In genomic region chr5:103120607-103121200, GRCh38 we compare ENCODE assay signal across 8 cellular contexts. TPM values are rescaled to one million over a fixed set of nuclear protein-coding genes. Genes with fewer than 3 reads are reported as not detected.
DNase-seq lines count a peak whose midpoint lies in the region; ATAC-seq, FAIRE-seq and TF ChIP-seq lines count a peak whose summit lies in the region.

No MANE protein-coding gene starts in this region.

- POLR2A ChIA-PET in GM12878 (lab: Charles Lee) = interaction anchor here (0.5 to 1.7 kb wide), 9 partner anchors 8 to 365 kb away, joined by 3 to 8 read pairs (median 3); partner anchors contain the start of gene PAM

- in situ Hi-C loops in GM12878 (cut with MboI) = loop anchor here (10.0 kb wide), 1 partner anchor 366 kb away; the partner anchor contains the start of gene PAM

- intact Hi-C loops in GM12878 (cut with micrococcal nuclease; ENCODE audit: unreplicated experiment) = loop anchor here (5.0 kb wide), 1 partner anchor 363 kb away; the partner anchor contains the start of gene PAM

- dilution Hi-C loops in keratinocyte (cut with MboI; ENCODE audit: extremely low pct_ligation_motif_present, low sequenced_read_pairs) = no loop called here

- H3K4me3 Mint-ChIP-seq in activated T-cell treated with anti-CD3 and anti-CD28 coated beads, Interleukin-2, amount 50 U/mL, for 4 hours = peak overlapping the region; percentile 98
- peak overlapping the region; percentile 96 to 98 for H3K4me3 Mint-ChIP-seq in stimulated activated naive B cell treated with anti-CD40 and anti-IgM and Interleukin-4, amounts not matched to agents 10 μg/mL and 1 μg/mL and 100 μg/mL, for 72 hours

- H2AFZ ChIP-seq in GM12878 (ENCODE audit: control insufficient read depth, low read depth, low read length) (peak overlapping the region; percentile 96), keratinocyte (ENCODE audit: control insufficient read depth, low read length) (peak overlapping the region; percentile 99)

- no peaks in the 10 kb centered on the region for H3K9me1 ChIP-seq in keratinocyte (ENCODE audit: control insufficient read depth, extremely low read depth, insufficient read depth, low read length)

- RAD21 ChIA-PET in GM12878 (lab: Charles Lee; ENCODE audit: unreplicated experiment) = interaction anchor here (1.1 to 1.4 kb wide), 6 partner anchors 12 to 365 kb away, joined by 3 to 7 read pairs (median 4); partner anchors contain the start of gene PAM

- TF ChIP-seq EP300 in GM12878 (IDR thresholded peaks at IDR 0.05; ENCODE audit: borderline replicate concordance in 1 of 2, control insufficient read depth in 1 of 2, low read depth in 2 of 2, low read length in 2 of 2) = no peak

- H3K27me3 Mint-ChIP-seq in activated T-cell treated with anti-CD3 and anti-CD28 coated beads, Interleukin-2, amount 50 U/mL, for 4 hours (ENCODE audit: low read depth) = no peaks in the 10 kb centered on the region
- no peaks in the 10 kb centered on the region for H3K27me3 Mint-ChIP-seq in stimulated activated naive B cell treated with anti-CD40 and anti-IgM and Interleukin-4, amounts not matched to agents 10 μg/mL and 1 μg/mL and 100 μg/mL, for 72 hours

- CTCF ChIA-PET in GM12878 (lab: Yijun Ruan, JAX) = interaction anchor here (0.6 to 2.6 kb wide), 6 partner anchors 12 to 360 kb away, joined by 3 to 14 read pairs (median 4); no protein-coding TSS in a partner anchor

- H3K9me3 ChIP-seq in GM12878 (replicated peaks; ENCODE audit: control insufficient read depth, insufficient read depth, low read length) (no peaks in the 10 kb centered on the region; the same call in 2 of the 3 replicates), keratinocyte (ENCODE audit: control insufficient read depth, low read depth, low read length) (no peaks in the 10 kb centered on the region)

- SMC1A ChIA-PET in GM12878 (lab: Charles Lee; ENCODE audit: uncharacterized antibody, unreplicated experiment) = interaction anchor here (0.9 to 2.2 kb wide), 11 partner anchors 11 to 364 kb away, joined by 3 to 12 read pairs (median 5); no protein-coding TSS in a partner anchor

- peak overlapping the region; percentile 61 for H3K4me2 ChIP-seq in GM12878 (ENCODE audit: control insufficient read depth, insufficient read depth)
- H3K4me2 ChIP-seq in keratinocyte (ENCODE audit: control insufficient read depth, extremely low read depth, insufficient read depth, low read depth, low read length) = peak overlapping the region; percentile 89

- no peaks in the 10 kb centered on the region for H3K27me3 ChIP-seq in GM12878 (replicated peaks in 1 of 2; ENCODE audit: control insufficient read depth in 2 of 2, insufficient read depth in 2 of 2, low read length in 1 of 2)
- H3K27me3 ChIP-seq in keratinocyte (ENCODE audit: control insufficient read depth, extremely low read depth, insufficient read depth, low read length) = no peaks in the 10 kb centered on the region

- H3K9me3 Mint-ChIP-seq in activated T-cell treated with anti-CD3 and anti-CD28 coated beads, Interleukin-2, amount 50 U/mL, for 4 hours = no peaks in the 10 kb centered on the region
- no peaks in the 10 kb centered on the region for H3K9me3 Mint-ChIP-seq in stimulated activated naive B cell treated with anti-CD40 and anti-IgM and Interleukin-4, amounts not matched to agents 10 μg/mL and 1 μg/mL and 100 μg/mL, for 72 hours

- no peaks in the 10 kb centered on the region for H3K4me1 ChIP-seq in GM12878 (ENCODE audit: control insufficient read depth, insufficient read depth, low read length)
- H3K4me1 ChIP-seq in keratinocyte (ENCODE audit: control insufficient read depth, extremely low read depth, insufficient read depth, low read length) = peaks cover 5% of the 10 kb centered on the region

- H3K36me3 ChIP-seq in GM12878 (ENCODE audit: control insufficient read depth in 2 of 2, insufficient read depth in 2 of 2, low read length in 1 of 2) = no peaks in the 10 kb centered on the region
- no peaks in the 10 kb centered on the region for H3K36me3 ChIP-seq in keratinocyte (ENCODE audit: control insufficient read depth in 2 of 2, extremely low read depth in 1 of 2, insufficient read depth in 2 of 2, low read length in 2 of 2)

- BruUV-seq in GM12878 (replicated peaks; lab: Mats Ljungman, UMichigan) = no TSS peak

- no peaks in the 10 kb centered on the region for H4K20me1 ChIP-seq in GM12878 (ENCODE audit: control insufficient read depth, insufficient read depth)
- no peaks in the 10 kb centered on the region for H4K20me1 ChIP-seq in keratinocyte (ENCODE audit: control insufficient read depth, extremely low read depth, insufficient read depth, low read length)

- H3K79me2 ChIP-seq in GM12878 (ENCODE audit: control insufficient read depth, insufficient read depth, low read length) = peaks cover 70% of the 10 kb centered on the region
- H3K79me2 ChIP-seq in keratinocyte (ENCODE audit: control insufficient read depth, insufficient read depth, low read length) = peaks cover 45% of the 10 kb centered on the region

- H3K27ac ChIP-seq in GM12878 (ENCODE audit: control insufficient read depth, insufficient read depth) (peak overlapping the region; percentile 97), keratinocyte (ENCODE audit: control insufficient read depth, insufficient read depth, low read length) (peak overlapping the region; percentile 99)

- TF ChIP-seq POLR2A in NB4 (IDR thresholded peaks at IDR 0.05; ENCODE audit: extremely low read depth, insufficient read length) (no peak), GM12878 (IDR thresholded peaks at IDR 0.05; ENCODE audit: low read depth, low read length) (no peak)

- FAIRE-seq in GM12878 (lab: Jason Lieb, UNC) (no peak), keratinocyte (lab: Jason Lieb, UNC) (no peak)

- peaks cover 51% of the 10 kb centered on the region for H3K4me1 Mint-ChIP-seq in activated T-cell treated with anti-CD3 and anti-CD28 coated beads, Interleukin-2, amount 50 U/mL, for 4 hours (ENCODE audit: low read depth)
- peaks cover 17 to 38% of the 10 kb centered on the region in 2 donors for H3K4me1 Mint-ChIP-seq in stimulated activated naive B cell treated with anti-CD40 and anti-IgM and Interleukin-4, amounts not matched to agents 10 μg/mL and 1 μg/mL and 100 μg/mL, for 72 hours

- 9% methylated on average over 17 of the region's 17 CpGs for WGBS in GM12878 (ENCODE audit: insufficient coverage, insufficient replicate concordance, low lambda C conversion rate, missing lambda C conversion rate)

- TF ChIP-seq RAD21 in GM12878 (IDR thresholded peaks at IDR 0.05; ENCODE audit: insufficient read depth, low read depth, low read length) = no peak

- H3K27ac Mint-ChIP-seq in stimulated activated naive B cell treated with anti-CD40 and anti-IgM and Interleukin-4, amounts not matched to agents 10 μg/mL and 1 μg/mL and 100 μg/mL, for 72 hours = peak overlapping the region; percentile 99

- H3K9ac ChIP-seq in GM12878 (ENCODE audit: control insufficient read depth, insufficient read depth, low read length) (peak overlapping the region; percentile 92), keratinocyte (ENCODE audit: control insufficient read depth, extremely low read depth, insufficient read depth, low read length) (peak overlapping the region; percentile 96)

- H3K36me3 Mint-ChIP-seq in activated T-cell treated with anti-CD3 and anti-CD28 coated beads, Interleukin-2, amount 50 U/mL, for 4 hours (ENCODE audit: insufficient read depth) = peaks cover 2% of the 10 kb centered on the region
- H3K36me3 Mint-ChIP-seq in stimulated activated naive B cell treated with anti-CD40 and anti-IgM and Interleukin-4, amounts not matched to agents 10 μg/mL and 1 μg/mL and 100 μg/mL, for 72 hours = peaks cover 8 to 16% of the 10 kb centered on the region in 2 donors

- TF ChIP-seq CTCF in NB4 (IDR thresholded peaks at IDR 0.05; ENCODE audit: low read depth, low read length) (no peak), GM12878 (IDR thresholded peaks at IDR 0.05 in 2 of 3, conservative IDR thresholded peaks at IDR 0.05 in 1 of 3; ENCODE audit: control insufficient read depth in 2 of 3, extremely low read depth in 1 of 3, insufficient read depth in 1 of 3, low read depth in 3 of 3, low read length in 3 of 3) (no peak), keratinocyte (optimal IDR thresholded peaks at IDR 0.05 in 1 of 3, IDR thresholded peaks at IDR 0.05 in 1 of 3, conservative IDR thresholded peaks at IDR 0.05 in 1 of 3; ENCODE audit: extremely low read depth in 1 of 3, insufficient read depth in 2 of 3, low read length in 3 of 3) (no peak)

- no peak for ATAC-seq in activated T-cell treated with anti-CD3 and anti-CD28 coated beads, Interleukin-2, amount 50 U/mL, for 4 hours
- peak; percentile 27 for ATAC-seq in GM12878
- ATAC-seq in stimulated activated naive B cell treated with anti-CD40 and anti-IgM and Interleukin-4, amounts not matched to agents 10 μg/mL and 1 μg/mL and 100 μg/mL, for 72 hours (replicated peaks) = peak; percentile 3

- peak overlapping the region; percentile 99 for H3K4me3 ChIP-seq in NB4 (ENCODE audit: low read depth, low read length)
- H3K4me3 ChIP-seq in GM12878 = peak overlapping the region; percentile 97
- peak overlapping the region; percentile 64 to 98 (median 97) for H3K4me3 ChIP-seq in keratinocyte (ENCODE audit: control insufficient read depth in 2 of 3, extremely low read depth in 1 of 3, insufficient read depth in 2 of 3, low read depth in 1 of 3, low read length in 3 of 3)

- DNase-seq in activated T-cell treated with anti-CD3 and anti-CD28 coated beads, Interleukin-2, amount 50 U/mL, for 4 hours = no peak
- DNase-seq in activated T-cell treated with anti-CD3 and anti-CD28 coated beads, Interleukin-2, amount 50 U/mL, for 1 hour = no peak
- DNase-seq in NB4 (ENCODE audit: low read depth) (peak; percentile 53), GM12878 (ENCODE audit: low read depth, low spot score) (no peak), keratinocyte (ENCODE audit: low read depth, low spot score) (no peak), midbrain (lab: John Stamatoyannopoulos, UW) (no peak), NCI-H1436 (lab: John Stamatoyannopoulos, UW) (no peak)
- DNase-seq in stimulated activated naive B cell treated with anti-CD40 and anti-IgM and Interleukin-4, amounts not matched to agents 10 μg/mL and 1 μg/mL and 100 μg/mL, for 72 hours = peak; percentile 11

RNA-seq across cellular contexts. Expression of gene PPIP5K2, which starts 0.6 kb away (rescaled TPM):
- 10 to 100 TPM; 40.2 to 56.9 (median 53.9) TPM for total RNA-seq in activated T-cell treated with anti-CD3 and anti-CD28 coated beads, Interleukin-2, amount 50 U/mL, for 4 hours
- total RNA-seq in GM12878 (2013; cell fraction: nucleolus; rRNA removed) = 165 and 207 TPM in 2 replicates
- total RNA-seq in GM12878 (2014; rRNA removed) (47.7 and 64.6 TPM in 2 replicates), GM12878 (2014; rRNA removed; fragmentation: Illumina TruSeq; extraction: Trizol) (63.8 and 66.0 TPM in 2 replicates), GM12878 (2021) (66.1 and 66.5 TPM in 2 replicates)
- 14.1 TPM for polyA plus RNA-seq in GM12878 (2011; ENCODE audit: low read depth)
- polyA plus RNA-seq in GM12878 (2011; rRNA removed) (73.8 and 119 TPM in 2 replicates), GM12878 (2014; fragmentation: Illumina TruSeq; extraction: Trizol) (51.3 and 53.7 TPM in 2 replicates), GM12878 (2014; fragmentation: Nextera tagmentation; extraction: Ambion mirVana) (10 to 100 TPM; 33.4 to 41.2 TPM), GM12878 (2014; rRNA removed) (26.7 and 27.7 TPM in 2 replicates), GM12878 (2016; fragmentation: Nextera tagmentation; extraction: Ambion mirVana) (10 to 100 TPM; 79.7 to 87.3 TPM), keratinocyte (15.1 to 27.8 TPM (median 20.5 TPM) in 3 replicates)
- 23.0 and 25.0 TPM in 2 replicates for polyA plus RNA-seq in GM12878 (2011; cell fraction: cytosol; rRNA removed)
- polyA plus RNA-seq in GM12878 (2011; cell fraction: nucleus; rRNA removed) = 46.7 and 48.6 TPM in 2 replicates
- 19.4 and 25.6 TPM in 2 replicates for polyA plus RNA-seq in GM12878 (2012)
- polyA minus RNA-seq in GM12878 (2011; rRNA and poly(A)+ RNA removed) = 54.7 and 72.7 TPM in 2 replicates
- polyA minus RNA-seq in GM12878 (2011; cell fraction: cytosol; rRNA and poly(A)+ RNA removed) = 23.0 and 34.9 TPM in 2 replicates
- 73.1 and 138 TPM in 2 replicates for polyA minus RNA-seq in GM12878 (2011; cell fraction: nucleus; rRNA and poly(A)+ RNA removed)
- 55.0 TPM for polyA plus RNA-seq in keratinocyte (2011; ENCODE audit: low read depth)
- 11.7 and 28.3 TPM in 2 replicates for polyA plus RNA-seq in keratinocyte (2011; cell fraction: cytosol; rRNA removed)
- 24.4 and 31.2 TPM in 2 replicates for polyA plus RNA-seq in keratinocyte (2011; cell fraction: nucleus; rRNA removed)
- 10.1 and 11.7 TPM in 2 replicates for polyA plus RNA-seq in keratinocyte (2012; ENCODE audit: low replicate concordance)
- 11.6 to 44.9 TPM (median 17.2 TPM) in 3 replicates for polyA minus RNA-seq in keratinocyte
- 27.6 TPM for polyA minus RNA-seq in keratinocyte (2011; cell fraction: cytosol; rRNA and poly(A)+ RNA removed)
- 24.9 and 42.7 TPM in 2 replicates for polyA minus RNA-seq in keratinocyte (2011; cell fraction: nucleus; rRNA and poly(A)+ RNA removed)

RNA-seq across cellular contexts. Expression of gene GIN1, which starts 0.8 kb away (rescaled TPM):
- 1 to 10 TPM; 5.8 to 7.8 (median 6.1) TPM for total RNA-seq in activated T-cell treated with anti-CD3 and anti-CD28 coated beads, Interleukin-2, amount 50 U/mL, for 4 hours
- 29.6 and 33.4 TPM in 2 replicates for total RNA-seq in GM12878 (2013; cell fraction: nucleolus; rRNA removed)
- total RNA-seq in GM12878 (2014; rRNA removed) (4.7 and 6.3 TPM in 2 replicates), GM12878 (2014; rRNA removed; fragmentation: Illumina TruSeq; extraction: Trizol) (5.9 and 7.9 TPM in 2 replicates), GM12878 (2021) (3.4 and 7.2 TPM in 2 replicates)
- polyA plus RNA-seq in GM12878 (2011; ENCODE audit: low read depth) = 0.91 TPM
- polyA plus RNA-seq in GM12878 (2011; rRNA removed) (8.5 and 15.1 TPM in 2 replicates), GM12878 (2014; fragmentation: Illumina TruSeq; extraction: Trizol) (6.3 and 11.6 TPM in 2 replicates), GM12878 (2014; fragmentation: Nextera tagmentation; extraction: Ambion mirVana) (1 to 10 TPM; 5.3 to 7.6 TPM), GM12878 (2014; rRNA removed) (1.6 and 3.3 TPM in 2 replicates), GM12878 (2016; fragmentation: Nextera tagmentation; extraction: Ambion mirVana) (1 to 10 TPM; 8.8 to 9.7 TPM), keratinocyte (2.7 to 8.9 TPM (median 6.4 TPM) in 3 replicates)
- 1.8 and 2.2 TPM in 2 replicates for polyA plus RNA-seq in GM12878 (2011; cell fraction: cytosol; rRNA removed)
- polyA plus RNA-seq in GM12878 (2011; cell fraction: nucleus; rRNA removed) = 4.2 and 4.3 TPM in 2 replicates
- 3.9 and 4.2 TPM in 2 replicates for polyA plus RNA-seq in GM12878 (2012)
- polyA minus RNA-seq in GM12878 (2011; rRNA and poly(A)+ RNA removed) = 6.4 and 8.4 TPM in 2 replicates
- polyA minus RNA-seq in GM12878 (2011; cell fraction: cytosol; rRNA and poly(A)+ RNA removed) = 1.2 and 3.0 TPM in 2 replicates
- polyA minus RNA-seq in GM12878 (2011; cell fraction: nucleus; rRNA and poly(A)+ RNA removed) = 14.0 and 17.5 TPM in 2 replicates
- polyA plus RNA-seq in keratinocyte (2011; ENCODE audit: low read depth) = 9.3 TPM
- polyA plus RNA-seq in keratinocyte (2011; cell fraction: cytosol; rRNA removed) = 2.4 and 6.7 TPM in 2 replicates
- 4.5 and 6.2 TPM in 2 replicates for polyA plus RNA-seq in keratinocyte (2011; cell fraction: nucleus; rRNA removed)
- polyA plus RNA-seq in keratinocyte (2012; ENCODE audit: low replicate concordance) = 5.2 and 6.4 TPM in 2 replicates
- 1.2 to 8.8 TPM (median 1.3 TPM) in 3 replicates for polyA minus RNA-seq in keratinocyte
- polyA minus RNA-seq in keratinocyte (2011; cell fraction: cytosol; rRNA and poly(A)+ RNA removed) = 1.7 TPM
- polyA minus RNA-seq in keratinocyte (2011; cell fraction: nucleus; rRNA and poly(A)+ RNA removed) = 3.4 and 6.0 TPM in 2 replicates

Comparison
In these comparisons a context has a peak if more than half of its experiments do, and no peak if none do; other contexts are left out.
1. ATAC-seq: peak in GM12878 (single experiment) and stimulated activated naive B cell treated with anti-CD40 and anti-IgM and Interleukin-4, amounts not matched to agents 10 μg/mL and 1 μg/mL and 100 μg/mL, for 72 hours (2 of 2); none in activated T-cell treated with anti-CD3 and anti-CD28 coated beads, Interleukin-2, amount 50 U/mL, for 4 hours (0 of 2).
2. DNase-seq: peak in NB4 (single experiment) and stimulated activated naive B cell treated with anti-CD40 and anti-IgM and Interleukin-4, amounts not matched to agents 10 μg/mL and 1 μg/mL and 100 μg/mL, for 72 hours (single experiment); none in activated T-cell treated with anti-CD3 and anti-CD28 coated beads, Interleukin-2, amount 50 U/mL, for 4 hours (single experiment), activated T-cell treated with anti-CD3 and anti-CD28 coated beads, Interleukin-2, amount 50 U/mL, for 1 hour (single experiment), GM12878 (single experiment), keratinocyte (single experiment), midbrain (single experiment) and NCI-H1436 (single experiment).
3. Peak in every context shown above with its lines, with median percentiles within 50 percentile points of each other: H3K4me3 ChIP-seq.